27 cellular contexts compared by ENCODE assay signal in the genomic region with DNA sequence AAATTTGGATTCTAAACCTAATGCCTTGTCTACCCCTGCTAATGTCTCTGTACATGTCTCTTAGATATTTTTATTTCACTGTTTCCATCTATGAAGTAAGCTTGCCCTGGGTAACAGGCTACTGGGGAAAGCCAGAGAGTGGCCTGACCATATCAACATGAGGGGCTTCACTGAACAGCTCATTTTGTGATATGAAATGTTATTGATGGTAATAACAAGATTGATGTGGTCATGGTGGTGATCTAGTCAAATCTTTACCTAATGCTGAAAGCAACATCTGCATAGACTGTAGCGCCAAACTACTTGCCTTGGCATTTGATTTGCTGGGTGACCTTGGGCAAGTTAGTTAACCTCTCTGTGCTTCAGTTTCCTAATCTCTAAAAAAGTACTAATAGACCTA.
"Had no signal": no experiment of that assay in that cellular context is flagged by ENCODE, and none has a peak within 500 bp of the region (broad histone marks: within the 10 kb centered on the region; RNA-seq: fewer than 3 reads in every experiment).

No MANE protein-coding gene starts in this region.

- H3K4me1 ChIP-seq: gastrocnemius medialis, neural progenitor cell, parathyroid adenoma, tibial artery had no signal

- H3K27ac Mint-ChIP-seq: mesothelial cell of epicardium; natural killer cell treated with Interleukin-12 subunit alpha and Interleukin-12 subunit beta and Interleukin-15 and Interleukin-18, amount 100 ng/mL, for 72 hours; neural progenitor cell; progenitor cell of endocrine pancreas; type B pancreatic cell had no signal

- ATAC-seq: esophagus mucosa; gastrocnemius medialis; left lung; mucosa of descending colon; natural killer cell treated with Interleukin-12 subunit alpha and Interleukin-12 subunit beta and Interleukin-15 and Interleukin-18, amount 100 ng/mL, for 72 hours had no signal

- H3K27me3 ChIP-seq: dorsolateral prefrontal cortex, gastrocnemius medialis, left lung, neural progenitor cell, right lobe of liver, testis, tibial artery had no signal

- H3K9ac ChIP-seq: neural progenitor cell, parathyroid adenoma had no signal

- H3K36me3 Mint-ChIP-seq: mesothelial cell of epicardium; naive B cell; natural killer cell treated with Interleukin-12 subunit alpha and Interleukin-12 subunit beta and Interleukin-15 and Interleukin-18, amount 100 ng/mL, for 72 hours; neural progenitor cell; type B pancreatic cell had no signal

- H3K4me1 Mint-ChIP-seq: mesothelial cell of epicardium had no signal

- H3K4me3 Mint-ChIP-seq: mesothelial cell of epicardium; naive B cell; natural killer cell treated with Interleukin-12 subunit alpha and Interleukin-12 subunit beta and Interleukin-15 and Interleukin-18, amount 100 ng/mL, for 72 hours; neural progenitor cell; type B pancreatic cell had no signal

- H2AFZ ChIP-seq: neural progenitor cell, parathyroid adenoma had no signal

- H3K9me3 ChIP-seq: gastrocnemius medialis, left lung, mucosa of descending colon, right lobe of liver, testis, tibial artery had no signal

- H3K4me2 ChIP-seq: neural progenitor cell had no signal

- H3K9me3 Mint-ChIP-seq: mesothelial cell of epicardium; naive B cell; natural killer cell treated with Interleukin-12 subunit alpha and Interleukin-12 subunit beta and Interleukin-15 and Interleukin-18, amount 100 ng/mL, for 72 hours; neural progenitor cell; type B pancreatic cell had no signal

- FAIRE-seq: colon, kidney, small intestine had no signal

- DNase-seq: dorsolateral prefrontal cortex; effector CD4-positive, alpha-beta T cell; foreskin fibroblast; gastrocnemius medialis; head of caudate nucleus; kidney; left lung; mesenchymal stem cell; mucosa of descending colon; naive B cell; right lobe of liver; small intestine; stimulated activated CD4-positive, alpha-beta T cell treated with anti-CD3 and anti-CD28 coated beads, Interleukin-15, amount 100 ng/mL, for 24 hours; stimulated activated CD4-positive, alpha-beta T cell treated with anti-CD3 and anti-CD28 coated beads, Interleukin-2, amount 100 ng/mL, for 48 hours; stimulated activated naive CD4-positive, alpha-beta T cell; substantia nigra; testis; tibial artery had no signal

- H3K4me3 ChIP-seq: dorsolateral prefrontal cortex, gastrocnemius medialis, left lung, mucosa of descending colon, neural progenitor cell, right lobe of liver, testis, tibial artery had no signal

- H3K36me3 ChIP-seq: gastrocnemius medialis, left lung, neural progenitor cell, right lobe of liver, tibial artery had no signal

- H3K27ac ChIP-seq: dorsolateral prefrontal cortex, epithelial cell of prostate, gastrocnemius medialis, left lung, neural progenitor cell, parathyroid adenoma, testis, tibial artery had no signal

- H3K79me2 ChIP-seq: parathyroid adenoma had no signal
